8 cellular contexts compared by ENCODE assay signal in the genomic region with DNA sequence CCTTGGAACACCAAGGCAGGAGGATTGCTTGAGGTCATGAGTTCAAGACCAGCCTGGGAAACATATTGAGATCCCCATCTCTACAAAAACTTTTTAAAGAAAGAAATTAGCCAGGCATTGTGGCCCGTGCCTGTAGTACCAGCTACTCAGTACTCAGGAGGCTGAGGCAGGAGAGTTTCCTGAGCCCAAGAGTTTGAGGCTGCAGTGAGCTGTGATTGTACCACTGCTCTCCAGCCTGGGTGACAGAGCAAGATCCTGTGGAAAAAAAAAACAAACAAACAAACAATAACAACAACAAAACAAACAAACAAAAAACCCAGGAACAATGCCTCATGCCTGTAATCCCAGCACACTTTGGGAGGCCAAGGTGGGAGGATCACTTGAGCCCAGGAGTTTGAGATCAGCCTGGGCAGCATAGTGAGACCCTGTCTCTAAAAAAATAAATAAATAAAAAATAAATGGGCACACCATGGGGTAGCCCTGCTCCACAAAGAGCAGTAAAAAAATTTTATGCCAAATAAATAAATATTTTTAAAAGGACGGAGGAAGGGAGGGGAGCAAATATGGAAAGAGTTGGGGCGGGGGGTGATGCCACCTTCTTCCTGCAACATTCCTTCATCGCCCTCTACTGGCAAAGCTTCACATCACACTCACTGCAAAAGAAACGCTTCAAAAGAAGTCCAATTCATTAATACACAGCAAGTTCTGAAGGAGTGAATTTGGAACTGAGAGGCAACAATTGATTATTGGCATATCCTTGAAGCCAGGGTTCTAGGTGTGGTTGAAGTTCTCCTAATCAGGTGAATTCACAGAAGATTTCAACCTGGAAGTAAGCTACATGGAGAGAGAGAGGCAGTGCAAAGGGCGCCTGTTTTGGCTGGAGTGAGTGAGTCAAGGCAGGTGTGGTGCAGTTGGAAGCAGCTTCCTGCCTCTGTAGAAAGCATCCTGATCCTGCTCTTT. TPM values are rescaled to one million over a fixed set of nuclear protein-coding genes. Genes with fewer than 3 reads are reported as not detected.
DNase-seq lines count a peak whose midpoint lies in the region; ATAC-seq, FAIRE-seq and TF ChIP-seq lines count a peak whose summit lies in the region.

No MANE protein-coding gene starts in this region.

- CTCF ChIA-PET in PC-3 (lab: Charles Lee) = interaction anchor here (0.6 to 2.8 kb wide), 8 partner anchors 9 to 399 kb away, joined by 3 to 23 read pairs (median 4); a partner anchor contains a TSS

- H3K9me3 ChIP-seq in PC-3 (ENCODE audit: low read length) (no peaks in the 10 kb centered on the region), osteoblast (ENCODE audit: low read depth, low read length) (no peaks in the 10 kb centered on the region), transverse colon (no peaks in the 10 kb centered on the region)

- no peak for TF ChIP-seq POLR2A in transverse colon (IDR thresholded peaks at IDR 0.05)

- H2AFZ ChIP-seq in PC-3 (ENCODE audit: low read length) = peak overlapping the region; percentile 76
- H2AFZ ChIP-seq in osteoblast (ENCODE audit: low read length) = peak overlapping the region; percentile 19

- peak overlapping the region; percentile 24; the same call in 1 of the 2 replicates for H3K4me3 ChIP-seq in PC-3 (ENCODE audit: low read length)
- H3K4me3 ChIP-seq in osteoblast (ENCODE audit: insufficient read depth, low read length) = no peak overlapping the region
- H3K4me3 ChIP-seq in transverse colon = no peak overlapping the region

- intact Hi-C loops in PC-3 (cut with micrococcal nuclease) (loop anchor here (1.0 kb wide), 3 partner anchors 47 to 425 kb away; no protein-coding TSS in a partner anchor), transverse colon (cut with DNase I; ENCODE audit: low total_unique reads) (loop anchor here (2.0 kb wide), 1 partner anchor 67 kb away; no protein-coding TSS in a partner anchor)

- no peaks in the 10 kb centered on the region for H3K27me3 ChIP-seq in PC-3 (ENCODE audit: low read length)
- no peaks in the 10 kb centered on the region for H3K27me3 ChIP-seq in osteoblast (ENCODE audit: insufficient read depth, low read length)
- H3K27me3 ChIP-seq in transverse colon = no peaks in the 10 kb centered on the region

- H4K20me1 ChIP-seq in PC-3 (ENCODE audit: low read length) (no peaks in the 10 kb centered on the region), osteoblast (ENCODE audit: insufficient read depth, low read length) (no peaks in the 10 kb centered on the region)

- H3K27ac ChIP-seq in PC-3 (ENCODE audit: low read length) (no peak overlapping the region), osteoblast (ENCODE audit: low read depth, low read length) (no peak overlapping the region), transverse colon (no peak overlapping the region)

- BruUV-seq in PC-3 (replicated peaks; lab: Mats Ljungman, UMichigan) = no TSS peak

- 13 to 27% methylated on average over 5 to 6 of the region's 6 CpGs for WGBS in transverse colon (ENCODE audit: low coverage in 1 of 2), 2 donors

- H3K36me3 ChIP-seq in PC-3 (ENCODE audit: low read depth, low read length) = no peaks in the 10 kb centered on the region
- no peaks in the 10 kb centered on the region for H3K36me3 ChIP-seq in osteoblast (ENCODE audit: insufficient read depth, low read length)
- no peaks in the 10 kb centered on the region for H3K36me3 ChIP-seq in transverse colon

- in situ Hi-C loops in transverse colon (cut with MboI; ENCODE audit: low pct_ligation_motif_present in 1 of 4, low pct_unique_long_range_greater_than_20kb in 1 of 4, low sequenced_read_pairs in 3 of 4) = loop anchor here (10.0 to 25.0 kb wide), 3 partner anchors 65 to 427 kb away; a partner anchor contains a TSS

- no peaks in the 10 kb centered on the region for H3K9me2 ChIP-seq in PC-3 (replicated peaks; ENCODE audit: low read length)

- peak overlapping the region; percentile 62 for H3K4me2 ChIP-seq in PC-3 (ENCODE audit: low read length)
- H3K4me2 ChIP-seq in osteoblast (ENCODE audit: insufficient read depth, low read length) = no peak overlapping the region

- DNase-seq in PC-3 (peak; percentile 85), fibroblast of peridontal ligament (ENCODE audit: extremely low read depth) (peak; percentile 78), osteoblast (ENCODE audit: insufficient read length, low spot score, missing footprints) (no peak), transverse colon (peak; percentile 80), GM19238 (ENCODE audit: insufficient read length, low spot score) (no peak)
- peak; percentile 72 to 74 for DNase-seq in activated T-cell treated with anti-CD3 and anti-CD28 coated beads, Interleukin-2, amount 50 U/mL, for 48 hours

- POLR2A ChIA-PET in PC-3 (lab: Charles Lee; ENCODE audit: unreplicated experiment) = interaction anchor here (0.5 to 0.7 kb wide), 2 partner anchors 183 to 1845 kb away, joined by 4 to 52 read pairs; no protein-coding TSS in a partner anchor

- no peak for TF ChIP-seq EP300 in transverse colon (IDR thresholded peaks at IDR 0.05; ENCODE audit: low read depth)

- H3K79me2 ChIP-seq in PC-3 (ENCODE audit: low read length) (no peaks in the 10 kb centered on the region), osteoblast (ENCODE audit: insufficient read depth, low read length) (no peaks in the 10 kb centered on the region)

- TF ChIP-seq CTCF in PC-3 (conservative IDR thresholded peaks at IDR 0.05; ENCODE audit: low read depth, low read length) = peak; percentile 93
- peak; percentile 89 for TF ChIP-seq CTCF in osteoblast (IDR thresholded peaks at IDR 0.05; ENCODE audit: extremely low read depth, low read depth, low read length)
- peak; percentile 84 to 94 (median 87) for TF ChIP-seq CTCF in transverse colon (IDR thresholded peaks at IDR 0.05)

- no peaks in the 10 kb centered on the region for H3F3A ChIP-seq in PC-3 (ENCODE audit: low read length, unreplicated experiment)

- no peak overlapping the region for H3K9ac ChIP-seq in PC-3 (ENCODE audit: low read length)

- FAIRE-seq in G401.6 (lab: Jason Lieb, UNC) = peak; percentile 25

- peaks cover 8% of the 10 kb centered on the region; the same call in 1 of the 2 replicates for H3K4me1 ChIP-seq in PC-3 (ENCODE audit: insufficient read depth, low read length)
- H3K4me1 ChIP-seq in osteoblast (ENCODE audit: insufficient read depth, low read length) = no peaks in the 10 kb centered on the region
- H3K4me1 ChIP-seq in transverse colon = peaks cover 0 to 9% (median 2%) of the 10 kb centered on the region in 4 donors

- ATAC-seq in HG02885 (IDR thresholded peaks at IDR 0.05; ENCODE audit: poor library complexity, unreplicated experiment) = peak; percentile 42
- ATAC-seq in PC-3 = peak; percentile 90

RNA-seq across cellular contexts. Expression of a gene that starts 8.8 kb away (rescaled TPM):
- 21.0 and 22.1 TPM in 2 replicates for total RNA-seq in PC-3 (2014; rRNA removed)
- total RNA-seq in osteoblast = 93.0 and 93.1 TPM in 2 replicates
- 10 to 100 TPM; 24.1 to 83.0 (median 64.5) TPM for total RNA-seq in transverse colon

RNA-seq across cellular contexts. Expression of a gene that starts 37.8 kb away (rescaled TPM):
- 4.0 and 5.2 TPM in 2 replicates for total RNA-seq in PC-3 (2014; rRNA removed)
- 141 and 150 TPM in 2 replicates for total RNA-seq in osteoblast
- 10 to 100 TPM in 2 of 4 donors, 1 to 10 TPM in 2; 3.7 to 20.1 (median 8.7) TPM for total RNA-seq in transverse colon

Comparison
In these comparisons a context has a peak if more than half of its experiments do, and no peak if none do; other contexts are left out.
1. DNase-seq: peak in PC-3 (single experiment), activated T-cell treated with anti-CD3 and anti-CD28 coated beads, Interleukin-2, amount 50 U/mL, for 48 hours (2 of 2), fibroblast of peridontal ligament (single experiment) and transverse colon (single experiment); none in osteoblast (single experiment) and GM19238 (single experiment).
2. Peak in every context shown above with its lines, with median percentiles within 50 percentile points of each other: CTCF ChIP-seq.